ENCODE assay signal across 9 cellular contexts in genomic region chr10:26355241-26355640, GRCh38.
"Had no signal": no experiment of that assay in that cellular context is flagged by ENCODE, and none has a peak within 500 bp of the region (broad histone marks: within the 10 kb centered on the region; RNA-seq: fewer than 3 reads in every experiment).

No MANE protein-coding gene starts in this region.

- H3K4me2 ChIP-seq: GM23338 had no signal

- FAIRE-seq: H1, H54, K562 had no signal

- H2AFZ ChIP-seq: GM23338 had no signal

- DNase-seq: H9, HCEC 1CT, IMR-90, KG1 had no signal

- H3K4me3 ChIP-seq: GM23338, K562 had no signal

- H3K27ac ChIP-seq: HL-60 had no signal
